1 cellular context compared by ENCODE assay signal in the genomic region with DNA sequence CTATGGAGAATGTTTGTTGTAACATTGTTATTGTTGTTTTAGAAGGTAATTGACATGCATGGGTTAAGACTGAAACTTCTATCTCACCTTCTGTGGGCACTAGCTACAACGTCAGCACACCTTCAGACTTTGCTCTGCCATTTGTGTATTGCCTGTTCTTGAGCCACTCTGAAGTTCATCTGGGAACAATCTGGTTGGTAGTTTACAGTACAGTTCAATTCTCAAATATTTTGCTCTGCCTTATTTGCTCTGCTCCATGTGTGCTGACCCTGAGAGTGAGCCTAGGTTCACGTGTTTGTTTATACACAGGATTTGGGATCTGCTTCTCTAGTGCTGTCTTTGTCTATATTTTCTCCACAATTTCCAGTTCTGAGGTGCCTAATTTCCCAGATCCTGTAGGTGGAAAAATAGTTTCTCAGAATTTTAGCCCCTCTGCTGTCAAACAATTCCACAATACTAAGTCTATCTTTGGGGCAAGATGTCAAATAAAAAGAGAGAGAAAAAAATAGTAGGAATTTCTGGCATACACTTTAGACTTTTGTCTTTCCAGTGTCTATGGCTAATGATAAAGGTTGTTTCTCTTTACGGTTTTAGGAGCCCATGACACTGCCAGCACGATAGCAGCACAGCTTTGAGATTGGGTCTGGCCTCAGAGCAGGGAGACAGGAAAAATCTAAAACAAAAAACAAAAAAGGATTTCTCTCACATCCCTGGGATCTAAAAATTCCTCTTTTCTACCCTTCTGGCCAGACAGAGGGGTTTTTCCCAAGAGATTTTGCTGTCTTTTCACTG.
A peak's percentile ranks its signal among the peaks of the same experiment; 100 is the strongest.
TF ChIP-seq lines count a peak whose summit lies in the region.

No MANE protein-coding gene starts in this region.

TF ChIP-seq in HepG2, 621 proteins besides CTCF, POLR2A, EP300 and RAD21 (continued from another document and continues in another):
- TF ChIP-seq, protein P1, sequence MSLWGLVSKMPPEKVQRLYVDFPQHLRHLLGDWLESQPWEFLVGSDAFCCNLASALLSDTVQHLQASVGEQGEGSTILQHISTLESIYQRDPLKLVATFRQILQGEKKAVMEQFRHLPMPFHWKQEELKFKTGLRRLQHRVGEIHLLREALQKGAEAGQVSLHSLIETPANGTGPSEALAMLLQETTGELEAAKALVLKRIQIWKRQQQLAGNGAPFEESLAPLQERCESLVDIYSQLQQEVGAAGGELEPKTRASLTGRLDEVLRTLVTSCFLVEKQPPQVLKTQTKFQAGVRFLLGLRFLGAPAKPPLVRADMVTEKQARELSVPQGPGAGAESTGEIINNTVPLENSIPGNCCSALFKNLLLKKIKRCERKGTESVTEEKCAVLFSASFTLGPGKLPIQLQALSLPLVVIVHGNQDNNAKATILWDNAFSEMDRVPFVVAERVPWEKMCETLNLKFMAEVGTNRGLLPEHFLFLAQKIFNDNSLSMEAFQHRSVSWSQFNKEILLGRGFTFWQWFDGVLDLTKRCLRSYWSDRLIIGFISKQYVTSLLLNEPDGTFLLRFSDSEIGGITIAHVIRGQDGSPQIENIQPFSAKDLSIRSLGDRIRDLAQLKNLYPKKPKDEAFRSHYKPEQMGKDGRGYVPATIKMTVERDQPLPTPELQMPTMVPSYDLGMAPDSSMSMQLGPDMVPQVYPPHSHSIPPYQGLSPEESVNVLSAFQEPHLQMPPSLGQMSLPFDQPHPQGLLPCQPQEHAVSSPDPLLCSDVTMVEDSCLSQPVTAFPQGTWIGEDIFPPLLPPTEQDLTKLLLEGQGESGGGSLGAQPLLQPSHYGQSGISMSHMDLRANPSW (CRISPR knock-in tag; IDR thresholded peaks at IDR 0.05; ENCODE audit: borderline replicate concordance): no peak
- TF ChIP-seq ZNF788 (CRISPR knock-in tag; IDR thresholded peaks at IDR 0.05; ENCODE audit: borderline replicate concordance) (no peak), RXRB (CRISPR knock-in tag; IDR thresholded peaks at IDR 0.05; ENCODE audit: borderline replicate concordance) (peak; percentile 56; the same call in 1 of the 2 replicates), SPEN (CRISPR knock-in tag; IDR thresholded peaks at IDR 0.05; ENCODE audit: low read depth) (0 out of 2 replicates have a peak, but pooled peaks have one; percentile 23), FOXP1 (IDR thresholded peaks at IDR 0.05) (no peak), FOXP1 (CRISPR knock-in tag; IDR thresholded peaks at IDR 0.05) (peak; percentile 74), ZNF816 (CRISPR knock-in tag; IDR thresholded peaks at IDR 0.05; ENCODE audit: borderline replicate concordance) (peak; percentile 35; the same call in 1 of the 2 replicates), GTF2F1 (IDR thresholded peaks at IDR 0.05; ENCODE audit: low read length) (no peak), ARID2 (CRISPR knock-in tag; IDR thresholded peaks at IDR 0.05; ENCODE audit: borderline replicate concordance) (no peak), SOX13 (IDR thresholded peaks at IDR 0.05) (no peak), SOX13 (CRISPR knock-in tag; conservative IDR thresholded peaks at IDR 0.05 in 1 of 2, IDR thresholded peaks at IDR 0.05 in 1 of 2) (peak in 1 of 2 experiments; percentile 72; a peak in 1 of 4 replicates), SKI (IDR thresholded peaks at IDR 0.05; ENCODE audit: partially characterized antibody) (no peak), HNF4G (IDR thresholded peaks at IDR 0.05; ENCODE audit: borderline replicate concordance, low read depth, low read length) (peak; percentile 76), HNF4G (CRISPR knock-in tag; IDR thresholded peaks at IDR 0.05; ENCODE audit: borderline replicate concordance, low read depth) (no peak), ZNF660 (CRISPR knock-in tag; IDR thresholded peaks at IDR 0.05; ENCODE audit: borderline replicate concordance, low read depth) (no peak), ZNF670 (CRISPR knock-in tag; IDR thresholded peaks at IDR 0.05; ENCODE audit: borderline replicate concordance) (0 out of 2 replicates have a peak, but pooled peaks have one; percentile 48), FOXO1 (CRISPR knock-in tag; IDR thresholded peaks at IDR 0.05) (peak; percentile 81; the same call in 1 of the 2 replicates), NR2C2 (CRISPR knock-in tag; IDR thresholded peaks at IDR 0.05; ENCODE audit: borderline replicate concordance) (peak; percentile 20; the same call in 1 of the 2 replicates), PHF21A (CRISPR knock-in tag; IDR thresholded peaks at IDR 0.05) (peak; percentile 57), MXI1 (IDR thresholded peaks at IDR 0.05; ENCODE audit: borderline replicate concordance, low read depth, low read length) (peak; percentile 29; the same call in 1 of the 3 replicates), GATA4 (IDR thresholded peaks at IDR 0.05; ENCODE audit: borderline replicate concordance, low read depth) (no peak), SRF (IDR thresholded peaks at IDR 0.05; ENCODE audit: low read depth, low read length) (no peak), ZMAT3 (CRISPR knock-in tag; conservative IDR thresholded peaks at IDR 0.05) (0 out of 2 replicates have a peak, but pooled peaks have one; percentile 32)
- TF ChIP-seq, protein P2, sequence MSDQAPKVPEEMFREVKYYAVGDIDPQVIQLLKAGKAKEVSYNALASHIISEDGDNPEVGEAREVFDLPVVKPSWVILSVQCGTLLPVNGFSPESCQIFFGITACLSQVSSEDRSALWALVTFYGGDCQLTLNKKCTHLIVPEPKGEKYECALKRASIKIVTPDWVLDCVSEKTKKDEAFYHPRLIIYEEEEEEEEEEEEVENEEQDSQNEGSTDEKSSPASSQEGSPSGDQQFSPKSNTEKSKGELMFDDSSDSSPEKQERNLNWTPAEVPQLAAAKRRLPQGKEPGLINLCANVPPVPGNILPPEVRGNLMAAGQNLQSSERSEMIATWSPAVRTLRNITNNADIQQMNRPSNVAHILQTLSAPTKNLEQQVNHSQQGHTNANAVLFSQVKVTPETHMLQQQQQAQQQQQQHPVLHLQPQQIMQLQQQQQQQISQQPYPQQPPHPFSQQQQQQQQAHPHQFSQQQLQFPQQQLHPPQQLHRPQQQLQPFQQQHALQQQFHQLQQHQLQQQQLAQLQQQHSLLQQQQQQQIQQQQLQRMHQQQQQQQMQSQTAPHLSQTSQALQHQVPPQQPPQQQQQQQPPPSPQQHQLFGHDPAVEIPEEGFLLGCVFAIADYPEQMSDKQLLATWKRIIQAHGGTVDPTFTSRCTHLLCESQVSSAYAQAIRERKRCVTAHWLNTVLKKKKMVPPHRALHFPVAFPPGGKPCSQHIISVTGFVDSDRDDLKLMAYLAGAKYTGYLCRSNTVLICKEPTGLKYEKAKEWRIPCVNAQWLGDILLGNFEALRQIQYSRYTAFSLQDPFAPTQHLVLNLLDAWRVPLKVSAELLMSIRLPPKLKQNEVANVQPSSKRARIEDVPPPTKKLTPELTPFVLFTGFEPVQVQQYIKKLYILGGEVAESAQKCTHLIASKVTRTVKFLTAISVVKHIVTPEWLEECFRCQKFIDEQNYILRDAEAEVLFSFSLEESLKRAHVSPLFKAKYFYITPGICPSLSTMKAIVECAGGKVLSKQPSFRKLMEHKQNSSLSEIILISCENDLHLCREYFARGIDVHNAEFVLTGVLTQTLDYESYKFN (CRISPR knock-in tag; conservative IDR thresholded peaks at IDR 0.05): peak; percentile 96
- TF ChIP-seq, protein P3, sequence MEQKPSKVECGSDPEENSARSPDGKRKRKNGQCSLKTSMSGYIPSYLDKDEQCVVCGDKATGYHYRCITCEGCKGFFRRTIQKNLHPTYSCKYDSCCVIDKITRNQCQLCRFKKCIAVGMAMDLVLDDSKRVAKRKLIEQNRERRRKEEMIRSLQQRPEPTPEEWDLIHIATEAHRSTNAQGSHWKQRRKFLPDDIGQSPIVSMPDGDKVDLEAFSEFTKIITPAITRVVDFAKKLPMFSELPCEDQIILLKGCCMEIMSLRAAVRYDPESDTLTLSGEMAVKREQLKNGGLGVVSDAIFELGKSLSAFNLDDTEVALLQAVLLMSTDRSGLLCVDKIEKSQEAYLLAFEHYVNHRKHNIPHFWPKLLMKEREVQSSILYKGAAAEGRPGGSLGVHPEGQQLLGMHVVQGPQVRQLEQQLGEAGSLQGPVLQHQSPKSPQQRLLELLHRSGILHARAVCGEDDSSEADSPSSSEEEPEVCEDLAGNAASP (CRISPR knock-in tag; IDR thresholded peaks at IDR 0.05; ENCODE audit: borderline replicate concordance): peak; percentile 84; the same call in 1 of the 2 replicates
- TF ChIP-seq, protein P4, sequence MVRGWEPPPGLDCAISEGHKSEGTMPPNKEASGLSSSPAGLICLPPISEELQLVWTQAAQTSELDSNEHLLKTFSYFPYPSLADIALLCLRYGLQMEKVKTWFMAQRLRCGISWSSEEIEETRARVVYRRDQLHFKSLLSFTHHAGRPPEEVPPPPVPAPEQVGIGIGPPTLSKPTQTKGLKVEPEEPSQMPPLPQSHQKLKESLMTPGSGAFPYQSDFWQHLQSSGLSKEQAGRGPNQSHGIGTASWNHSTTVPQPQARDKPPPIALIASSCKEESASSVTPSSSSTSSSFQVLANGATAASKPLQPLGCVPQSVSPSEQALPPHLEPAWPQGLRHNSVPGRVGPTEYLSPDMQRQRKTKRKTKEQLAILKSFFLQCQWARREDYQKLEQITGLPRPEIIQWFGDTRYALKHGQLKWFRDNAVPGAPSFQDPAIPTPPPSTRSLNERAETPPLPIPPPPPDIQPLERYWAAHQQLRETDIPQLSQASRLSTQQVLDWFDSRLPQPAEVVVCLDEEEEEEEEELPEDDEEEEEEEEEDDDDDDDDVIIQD (CRISPR knock-in tag; IDR thresholded peaks at IDR 0.05; ENCODE audit: low read depth): peak; percentile 68; the same call in 1 of the 2 replicates
- TF ChIP-seq, protein P5, sequence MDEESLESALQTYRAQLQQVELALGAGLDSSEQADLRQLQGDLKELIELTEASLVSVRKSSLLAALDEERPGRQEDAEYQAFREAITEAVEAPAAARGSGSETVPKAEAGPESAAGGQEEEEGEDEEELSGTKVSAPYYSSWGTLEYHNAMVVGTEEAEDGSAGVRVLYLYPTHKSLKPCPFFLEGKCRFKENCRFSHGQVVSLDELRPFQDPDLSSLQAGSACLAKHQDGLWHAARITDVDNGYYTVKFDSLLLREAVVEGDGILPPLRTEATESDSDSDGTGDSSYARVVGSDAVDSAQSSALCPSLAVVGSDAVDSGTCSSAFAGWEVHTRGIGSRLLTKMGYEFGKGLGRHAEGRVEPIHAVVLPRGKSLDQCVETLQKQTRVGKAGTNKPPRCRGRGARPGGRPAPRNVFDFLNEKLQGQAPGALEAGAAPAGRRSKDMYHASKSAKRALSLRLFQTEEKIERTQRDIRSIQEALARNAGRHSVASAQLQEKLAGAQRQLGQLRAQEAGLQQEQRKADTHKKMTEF (CRISPR knock-in tag; IDR thresholded peaks at IDR 0.05): 0 out of 2 replicates have a peak, but pooled peaks have one; percentile 27
- TF ChIP-seq, protein P6, sequence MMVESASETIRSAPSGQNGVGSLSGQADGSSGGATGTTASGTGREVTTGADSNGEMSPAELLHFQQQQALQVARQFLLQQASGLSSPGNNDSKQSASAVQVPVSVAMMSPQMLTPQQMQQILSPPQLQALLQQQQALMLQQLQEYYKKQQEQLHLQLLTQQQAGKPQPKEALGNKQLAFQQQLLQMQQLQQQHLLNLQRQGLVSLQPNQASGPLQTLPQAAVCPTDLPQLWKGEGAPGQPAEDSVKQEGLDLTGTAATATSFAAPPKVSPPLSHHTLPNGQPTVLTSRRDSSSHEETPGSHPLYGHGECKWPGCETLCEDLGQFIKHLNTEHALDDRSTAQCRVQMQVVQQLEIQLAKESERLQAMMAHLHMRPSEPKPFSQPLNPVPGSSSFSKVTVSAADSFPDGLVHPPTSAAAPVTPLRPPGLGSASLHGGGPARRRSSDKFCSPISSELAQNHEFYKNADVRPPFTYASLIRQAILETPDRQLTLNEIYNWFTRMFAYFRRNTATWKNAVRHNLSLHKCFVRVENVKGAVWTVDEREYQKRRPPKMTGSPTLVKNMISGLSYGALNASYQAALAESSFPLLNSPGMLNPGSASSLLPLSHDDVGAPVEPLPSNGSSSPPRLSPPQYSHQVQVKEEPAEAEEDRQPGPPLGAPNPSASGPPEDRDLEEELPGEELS (CRISPR knock-in tag; IDR thresholded peaks at IDR 0.05): peak; percentile 87
- TF ChIP-seq, protein P7, sequence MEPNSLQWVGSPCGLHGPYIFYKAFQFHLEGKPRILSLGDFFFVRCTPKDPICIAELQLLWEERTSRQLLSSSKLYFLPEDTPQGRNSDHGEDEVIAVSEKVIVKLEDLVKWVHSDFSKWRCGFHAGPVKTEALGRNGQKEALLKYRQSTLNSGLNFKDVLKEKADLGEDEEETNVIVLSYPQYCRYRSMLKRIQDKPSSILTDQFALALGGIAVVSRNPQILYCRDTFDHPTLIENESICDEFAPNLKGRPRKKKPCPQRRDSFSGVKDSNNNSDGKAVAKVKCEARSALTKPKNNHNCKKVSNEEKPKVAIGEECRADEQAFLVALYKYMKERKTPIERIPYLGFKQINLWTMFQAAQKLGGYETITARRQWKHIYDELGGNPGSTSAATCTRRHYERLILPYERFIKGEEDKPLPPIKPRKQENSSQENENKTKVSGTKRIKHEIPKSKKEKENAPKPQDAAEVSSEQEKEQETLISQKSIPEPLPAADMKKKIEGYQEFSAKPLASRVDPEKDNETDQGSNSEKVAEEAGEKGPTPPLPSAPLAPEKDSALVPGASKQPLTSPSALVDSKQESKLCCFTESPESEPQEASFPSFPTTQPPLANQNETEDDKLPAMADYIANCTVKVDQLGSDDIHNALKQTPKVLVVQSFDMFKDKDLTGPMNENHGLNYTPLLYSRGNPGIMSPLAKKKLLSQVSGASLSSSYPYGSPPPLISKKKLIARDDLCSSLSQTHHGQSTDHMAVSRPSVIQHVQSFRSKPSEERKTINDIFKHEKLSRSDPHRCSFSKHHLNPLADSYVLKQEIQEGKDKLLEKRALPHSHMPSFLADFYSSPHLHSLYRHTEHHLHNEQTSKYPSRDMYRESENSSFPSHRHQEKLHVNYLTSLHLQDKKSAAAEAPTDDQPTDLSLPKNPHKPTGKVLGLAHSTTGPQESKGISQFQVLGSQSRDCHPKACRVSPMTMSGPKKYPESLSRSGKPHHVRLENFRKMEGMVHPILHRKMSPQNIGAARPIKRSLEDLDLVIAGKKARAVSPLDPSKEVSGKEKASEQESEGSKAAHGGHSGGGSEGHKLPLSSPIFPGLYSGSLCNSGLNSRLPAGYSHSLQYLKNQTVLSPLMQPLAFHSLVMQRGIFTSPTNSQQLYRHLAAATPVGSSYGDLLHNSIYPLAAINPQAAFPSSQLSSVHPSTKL (CRISPR knock-in tag; IDR thresholded peaks at IDR 0.05): peak; percentile 68
- TF ChIP-seq, protein P8, sequence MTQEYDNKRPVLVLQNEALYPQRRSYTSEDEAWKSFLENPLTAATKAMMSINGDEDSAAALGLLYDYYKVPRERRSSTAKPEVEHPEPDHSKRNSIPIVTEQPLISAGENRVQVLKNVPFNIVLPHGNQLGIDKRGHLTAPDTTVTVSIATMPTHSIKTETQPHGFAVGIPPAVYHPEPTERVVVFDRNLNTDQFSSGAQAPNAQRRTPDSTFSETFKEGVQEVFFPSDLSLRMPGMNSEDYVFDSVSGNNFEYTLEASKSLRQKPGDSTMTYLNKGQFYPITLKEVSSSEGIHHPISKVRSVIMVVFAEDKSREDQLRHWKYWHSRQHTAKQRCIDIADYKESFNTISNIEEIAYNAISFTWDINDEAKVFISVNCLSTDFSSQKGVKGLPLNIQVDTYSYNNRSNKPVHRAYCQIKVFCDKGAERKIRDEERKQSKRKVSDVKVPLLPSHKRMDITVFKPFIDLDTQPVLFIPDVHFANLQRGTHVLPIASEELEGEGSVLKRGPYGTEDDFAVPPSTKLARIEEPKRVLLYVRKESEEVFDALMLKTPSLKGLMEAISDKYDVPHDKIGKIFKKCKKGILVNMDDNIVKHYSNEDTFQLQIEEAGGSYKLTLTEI (CRISPR knock-in tag; conservative IDR thresholded peaks at IDR 0.05): no peak
